8 cellular contexts compared by ENCODE assay signal in the genomic region with DNA sequence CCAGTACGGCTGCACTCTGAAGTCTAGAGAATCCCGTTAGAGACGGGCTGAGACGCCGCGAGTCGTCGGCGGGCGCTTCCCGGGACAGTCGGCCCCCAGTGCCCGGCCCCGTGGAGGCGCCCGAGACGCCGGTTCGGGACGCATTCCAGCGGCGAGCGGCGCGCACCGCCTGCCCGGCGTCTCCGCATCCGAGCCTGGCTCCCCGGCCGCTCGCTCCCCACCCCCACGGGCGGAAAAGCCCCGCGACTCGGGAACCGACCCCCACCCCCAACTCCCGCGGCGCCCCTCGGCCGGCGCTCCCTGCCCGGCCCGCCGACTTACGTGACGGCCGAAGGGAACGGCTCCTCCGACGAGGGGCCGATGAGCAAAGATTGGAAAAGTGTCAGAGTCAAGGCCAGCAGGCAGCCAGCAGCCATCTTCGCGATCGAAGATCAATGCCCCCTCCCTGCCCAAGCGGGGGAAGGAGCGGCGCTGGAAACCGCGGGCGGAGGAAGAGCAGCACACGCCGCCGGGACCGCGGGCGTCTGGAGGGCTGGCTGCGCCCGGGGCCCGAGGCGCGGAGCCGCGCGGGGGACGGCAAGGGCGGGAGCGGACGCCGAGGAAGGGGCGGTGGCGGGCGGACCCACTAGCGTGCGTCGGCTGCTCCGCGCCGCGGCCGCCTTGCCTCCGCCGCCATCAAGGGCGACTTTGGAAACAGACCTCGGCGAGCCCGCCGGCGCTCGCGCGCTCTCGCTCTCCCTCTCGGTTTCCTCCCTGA. TPM values are rescaled to one million over a fixed set of nuclear protein-coding genes. Genes with fewer than 3 reads are reported as not detected.
A peak's percentile ranks its signal among the peaks of the same experiment; 100 is the strongest.
DNase-seq lines count a peak whose midpoint lies in the region; ATAC-seq and TF ChIP-seq lines count a peak whose summit lies in the region.

A gene (minus strand): TSS at position 734 of the 757 bp plus-strand sequence.

- no peak for TF ChIP-seq EP300 in Ishikawa (IDR thresholded peaks at IDR 0.05; ENCODE audit: borderline replicate concordance)

- no peak for TF ChIP-seq RAD21 in Ishikawa (IDR thresholded peaks at IDR 0.05; ENCODE audit: low read depth)

- peak within 1 kb of the TSS; percentile 80 for H3K4ac ChIP-seq in trophoblast cell (ENCODE audit: low read depth, low read length)

- H2AFZ ChIP-seq in trophoblast cell (ENCODE audit: insufficient read depth, low read length, poor library complexity) = peak within 1 kb of the TSS; percentile 99

- H3K4me1 ChIP-seq in heart right ventricle = peaks cover 0 to 42% (median 23%) of the 10 kb centered on the region in 9 donors
- H3K4me1 ChIP-seq in trophoblast cell (ENCODE audit: control insufficient read depth in 1 of 2, insufficient read depth in 2 of 2, low read length in 2 of 2) = peaks cover 0 to 4% of the 10 kb centered on the region in 2 experiments

- H2BK120ac ChIP-seq in trophoblast cell (ENCODE audit: insufficient read depth, low read length, poor library complexity) = peak within 1 kb of the TSS; percentile 90

- H3K27me3 ChIP-seq in heart right ventricle (peaks cover 0 to 51% (median 3%) of the 10 kb centered on the region in 7 donors), trophoblast cell (ENCODE audit: insufficient read depth, low read length) (no peaks in the 10 kb centered on the region)

- WGBS in adipose tissue, 3 donors = 1% methylated on average over 99 to 107 of the region's 107 CpGs
- WGBS in heart right ventricle, 2 donors = 0 to 1% methylated on average over 94 to 107 of the region's 107 CpGs
- WGBS in trophoblast cell (ENCODE audit: extremely low coverage, insufficient coverage, insufficient read length) = no CpG with 5 or more reads among the region's 107 CpGs

- H3K9me3 ChIP-seq in heart right ventricle = no peaks in the 10 kb centered on the region
- H3K9me3 ChIP-seq in trophoblast cell (ENCODE audit: insufficient read depth, low read depth, low read length) = no peaks in the 10 kb centered on the region

- H2AK5ac ChIP-seq in trophoblast cell (ENCODE audit: low read length) = peak within 1 kb of the TSS; percentile 24

- peak within 1 kb of the TSS; percentile 85 for H2BK12ac ChIP-seq in trophoblast cell (ENCODE audit: low read length)

- H4K91ac ChIP-seq in trophoblast cell (ENCODE audit: low read depth, low read length) = peak within 1 kb of the TSS; percentile 96

- no peak for TF ChIP-seq CTCF in heart right ventricle (IDR thresholded peaks at IDR 0.05)

- peak within 1 kb of the TSS; percentile 90 for H4K8ac ChIP-seq in trophoblast cell (ENCODE audit: low read depth, low read length)

- H3K4me3 ChIP-seq in heart right ventricle (peak within 1 kb of the TSS; percentile 36 to 77 (median 70)), trophoblast cell (ENCODE audit: low read depth, low read length) (peak within 1 kb of the TSS; percentile 86)

- no peak within 1 kb of the TSS for H3K23ac ChIP-seq in trophoblast cell (ENCODE audit: low read length)

- H3K36me3 ChIP-seq in heart right ventricle = no peaks in the 10 kb centered on the region
- H3K36me3 ChIP-seq in trophoblast cell (ENCODE audit: control insufficient read depth in 1 of 2, insufficient read depth in 2 of 2, low read length in 2 of 2) = no peaks in the 10 kb centered on the region

- peaks cover 6% of the 10 kb centered on the region for H3K79me1 ChIP-seq in trophoblast cell (ENCODE audit: low read length)

- H3K27ac ChIP-seq in adipose tissue (ENCODE audit: low read depth, low read length) = peak within 1 kb of the TSS; percentile 69
- peak within 1 kb of the TSS; percentile 86 to 97 (median 92) for H3K27ac ChIP-seq in heart right ventricle
- H3K27ac ChIP-seq in trophoblast cell (ENCODE audit: low read depth, low read length) = peak within 1 kb of the TSS; percentile 69

- peak within 1 kb of the TSS; percentile 66 for H3K9ac ChIP-seq in trophoblast cell (ENCODE audit: low read length)

- H3K18ac ChIP-seq in trophoblast cell (ENCODE audit: low read length) = peak within 1 kb of the TSS; percentile 96

- peak within 1 kb of the TSS; percentile 95 for H3K14ac ChIP-seq in trophoblast cell (ENCODE audit: low read length)

- ATAC-seq in heart right ventricle = peak; percentile 51 to 82 (median 69)

- H2BK5ac ChIP-seq in trophoblast cell (ENCODE audit: low read depth, low read length, poor library complexity) = peak within 1 kb of the TSS; percentile 82

- intact Hi-C loops in heart right ventricle (cut with DNase I) = loop anchor here in 6 of 10 donors (2.0 to 10.0 kb wide), 6 partner anchors 98 to 268 kb away; no protein-coding TSS in a partner anchor

- DNase-seq in NCI-H748 (lab: John Stamatoyannopoulos, UW; ENCODE audit: unreplicated experiment) (peak; percentile 75), NCI-H748 treated with DMSO at 0.1 percent for 48 hours (lab: John Stamatoyannopoulos, UW) (no peak), heart right ventricle (peak; percentile 27 to 56), trophoblast cell (peak in 1 of 2 donors; percentile 3), cerebellar cortex (ENCODE audit: low spot score) (no peak), HPDE6-E6E7 (ENCODE audit: extremely low spot score) (no peak)

- H3K79me2 ChIP-seq in trophoblast cell (ENCODE audit: control insufficient read depth, insufficient read depth, low read length, poor library complexity) = peaks cover 5% of the 10 kb centered on the region

- peak within 1 kb of the TSS; percentile 100 for H3K4me2 ChIP-seq in trophoblast cell (ENCODE audit: low read length)

- peak within 1 kb of the TSS; percentile 77 for H4K12ac ChIP-seq in trophoblast cell (ENCODE audit: low read depth, low read length)

TF ChIP-seq in Ishikawa, 13 proteins besides CTCF, POLR2A, EP300 and RAD21:
- TF ChIP-seq, protein P1, sequence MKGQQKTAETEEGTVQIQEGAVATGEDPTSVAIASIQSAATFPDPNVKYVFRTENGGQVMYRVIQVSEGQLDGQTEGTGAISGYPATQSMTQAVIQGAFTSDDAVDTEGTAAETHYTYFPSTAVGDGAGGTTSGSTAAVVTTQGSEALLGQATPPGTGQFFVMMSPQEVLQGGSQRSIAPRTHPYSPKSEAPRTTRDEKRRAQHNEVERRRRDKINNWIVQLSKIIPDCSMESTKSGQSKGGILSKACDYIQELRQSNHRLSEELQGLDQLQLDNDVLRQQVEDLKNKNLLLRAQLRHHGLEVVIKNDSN (IDR thresholded peaks at IDR 0.05) = no peak
- TF ChIP-seq, protein P2, sequence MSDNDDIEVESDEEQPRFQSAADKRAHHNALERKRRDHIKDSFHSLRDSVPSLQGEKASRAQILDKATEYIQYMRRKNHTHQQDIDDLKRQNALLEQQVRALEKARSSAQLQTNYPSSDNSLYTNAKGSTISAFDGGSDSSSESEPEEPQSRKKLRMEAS (IDR thresholded peaks at IDR 0.05) = peak; percentile 77
- TF ChIP-seq YY1 (IDR thresholded peaks at IDR 0.05; ENCODE audit: low read depth) = peak; percentile 61; the same call in 1 of the 2 replicates

RNA-seq across cellular contexts. Expression of the gene that starts here (rescaled TPM):
- polyA plus RNA-seq in adipose tissue = 1 to 10 TPM in 2 of 3 donors, under 1 TPM in 1; 0.86 to 9.2 (median 5.1) TPM
- 100 to 1,000 TPM in 4 of 10 donors, 10 to 100 TPM in 6; 34.0 to 131 (median 81.6) TPM for total RNA-seq in heart right ventricle
- 10 to 100 TPM in 1 of 2 donors, 1 to 10 TPM in 1; 7.0 to 19.4 TPM for polyA plus RNA-seq in heart right ventricle
- 4.3 and 5.2 TPM in 2 replicates for polyA plus RNA-seq in trophoblast cell (2013)

Comparison
In these comparisons a context has a peak if more than half of its experiments do, and no peak if none do; other contexts are left out.
1. DNase-seq: peak in NCI-H748 (single experiment) and heart right ventricle (2 of 2); none in NCI-H748 treated with DMSO at 0.1 percent for 48 hours (single experiment), cerebellar cortex (single experiment) and HPDE6-E6E7 (single experiment).
2. Peak in every context shown above with its lines, with median percentiles within 50 percentile points of each other: H3K27ac ChIP-seq.